ENCODE assay signal across 8 cellular contexts in genomic region chr3:106206165-106206564, GRCh38.
DNase-seq lines count a peak whose midpoint lies in the region; ATAC-seq and TF ChIP-seq lines count a peak whose summit lies in the region.

No MANE protein-coding gene starts in this region.

- H3K9me3 ChIP-seq in naive thymus-derived CD4-positive, alpha-beta T cell (ENCODE audit: control insufficient read depth in 2 of 3, low read length in 3 of 3), result no peaks in the 10 kb centered on the region
- H3K9me3 ChIP-seq in prostate gland, result no peaks in the 10 kb centered on the region

- H3K27me3 Mint-ChIP-seq in activated CD8-positive, alpha-beta T cell treated with anti-CD3 and anti-CD28 coated beads, Interleukin-2, amount 10 ng/mL, durations not matched to agents 7 days and 5 days (ENCODE audit: low read depth), result no peaks in the 10 kb centered on the region
- H3K27me3 Mint-ChIP-seq in naive thymus-derived CD4-positive, alpha-beta T cell, result no peaks in the 10 kb centered on the region
- H3K27me3 Mint-ChIP-seq in MCF 10A (ENCODE audit: insufficient read depth, unreplicated experiment), result no peaks in the 10 kb centered on the region

- intact Hi-C loops in naive thymus-derived CD4-positive, alpha-beta T cell (cut with micrococcal nuclease), result loop anchor here (1.0 to 10.0 kb wide), 7 partner anchors 15 to 681 kb away; partner anchors contain the start of gene CBLB (in 1 of the 2)
- intact Hi-C loops in prostate gland (cut with DNase I) (no loop called here), MCF 10A (cut with micrococcal nuclease) (loop anchor here (5.0 kb wide), 1 partner anchor 339 kb away; the partner anchor contains the start of gene CBLB)

- CTCF ChIA-PET in activated CD8-positive, alpha-beta T cell treated with anti-CD3 and anti-CD28 coated beads, Interleukin-2, amount 10 ng/mL, durations not matched to agents 7 days and 5 days (lab: Charles Lee), result interaction anchor here (0.7 to 1.8 kb wide), 9 partner anchors 9 to 403 kb away, joined by 3 to 8 read pairs (median 4); no protein-coding TSS in a partner anchor
- CTCF ChIA-PET in naive thymus-derived CD4-positive, alpha-beta T cell (lab: Charles Lee), result interaction anchor here (0.6 to 2.2 kb wide), 3 partner anchors 13 to 338 kb away, joined by 3 to 6 read pairs (median 5); no protein-coding TSS in a partner anchor
- CTCF ChIA-PET in MCF 10A (lab: Yijun Ruan, JAX), result interaction anchor here (0.6 to 1.0 kb wide), 4 partner anchors 481 to 838 kb away, joined by 3 to 6 read pairs (median 3); no protein-coding TSS in a partner anchor

- peak overlapping the region; percentile 45 for H3K4me3 Mint-ChIP-seq in activated CD8-positive, alpha-beta T cell treated with anti-CD3 and anti-CD28 coated beads, Interleukin-2, amount 10 ng/mL, durations not matched to agents 7 days and 5 days
- peak overlapping the region; percentile 51 to 79 (median 72) for H3K4me3 Mint-ChIP-seq in naive thymus-derived CD4-positive, alpha-beta T cell
- no peak overlapping the region for H3K4me3 Mint-ChIP-seq in MCF 10A (ENCODE audit: unreplicated experiment)

- H3K36me3 ChIP-seq in naive thymus-derived CD4-positive, alpha-beta T cell (ENCODE audit: control insufficient read depth in 2 of 3, insufficient read depth in 3 of 3, low read length in 3 of 3), result no peaks in the 10 kb centered on the region
- no peaks in the 10 kb centered on the region for H3K36me3 ChIP-seq in prostate gland

- ATAC-seq in GM21717 (IDR thresholded peaks at IDR 0.05; ENCODE audit: unreplicated experiment), result peak; percentile 92
- ATAC-seq in activated CD8-positive, alpha-beta T cell treated with anti-CD3 and anti-CD28 coated beads, Interleukin-2, amount 10 ng/mL, durations not matched to agents 7 days and 5 days, result peak; percentile 78
- peak; percentile 81 for ATAC-seq in naive thymus-derived CD4-positive, alpha-beta T cell

- peaks cover 10% of the 10 kb centered on the region for H3K9me3 Mint-ChIP-seq in activated CD8-positive, alpha-beta T cell treated with anti-CD3 and anti-CD28 coated beads, Interleukin-2, amount 10 ng/mL, durations not matched to agents 7 days and 5 days (ENCODE audit: insufficient read depth)
- H3K9me3 Mint-ChIP-seq in naive thymus-derived CD4-positive, alpha-beta T cell, result peaks cover 0 to 13% (median 2%) of the 10 kb centered on the region in 11 donors
- H3K9me3 Mint-ChIP-seq in MCF 10A (ENCODE audit: unreplicated experiment), result peaks cover 8% of the 10 kb centered on the region

- peaks cover 14 to 18% of the 10 kb centered on the region in 2 donors for H3K4me1 ChIP-seq in naive thymus-derived CD4-positive, alpha-beta T cell (ENCODE audit: control insufficient read depth in 2 of 2, insufficient read depth in 2 of 2, low read length in 2 of 2)
- no peaks in the 10 kb centered on the region for H3K4me1 ChIP-seq in prostate gland (replicated peaks)

- H3K4me3 ChIP-seq in GM12865 (ENCODE audit: low read depth, low read length) (no peak overlapping the region), prostate gland (no peak overlapping the region)
- peak overlapping the region; percentile 19 for H3K4me3 ChIP-seq in naive thymus-derived CD4-positive, alpha-beta T cell (ENCODE audit: low read length)

- peaks cover 47% of the 10 kb centered on the region for H3K4me1 Mint-ChIP-seq in activated CD8-positive, alpha-beta T cell treated with anti-CD3 and anti-CD28 coated beads, Interleukin-2, amount 10 ng/mL, durations not matched to agents 7 days and 5 days (ENCODE audit: low read depth)
- H3K4me1 Mint-ChIP-seq in naive thymus-derived CD4-positive, alpha-beta T cell, result peaks cover 12 to 47% (median 40%) of the 10 kb centered on the region in 7 donors
- H3K4me1 Mint-ChIP-seq in MCF 10A (ENCODE audit: insufficient read depth, unreplicated experiment), result no peaks in the 10 kb centered on the region

- H3K27ac ChIP-seq in naive thymus-derived CD4-positive, alpha-beta T cell (ENCODE audit: low read depth, low read length), result peak overlapping the region; percentile 32
- H3K27ac ChIP-seq in prostate gland, result no peak overlapping the region

- DNase-seq in GM12865 (ENCODE audit: low read depth) (peak; percentile 70), NCI-H1436 treated with DMSO at 0.1 percent for 48 hours (lab: John Stamatoyannopoulos, UW) (peak; percentile 8), prostate gland (ENCODE audit: low spot score) (no peak), MCF 10A (ENCODE audit: unreplicated experiment) (no peak)
- peak; percentile 44 for DNase-seq in activated CD8-positive, alpha-beta T cell treated with anti-CD3 and anti-CD28 coated beads, Interleukin-2, amount 10 ng/mL, durations not matched to agents 7 days and 5 days
- DNase-seq in naive thymus-derived CD4-positive, alpha-beta T cell, result peak in 7 of 9 donors; percentile 12 to 48 (median 36)
- no peak for DNase-seq in stimulated activated CD4-positive, alpha-beta T cell treated with anti-CD3 and anti-CD28 coated beads, Interleukin-4, amount 100 ng/mL, for 4 hours

- WGBS in prostate gland, result 54% methylated on average over 8 of the region's 8 CpGs

- POLR2A ChIA-PET in activated CD8-positive, alpha-beta T cell treated with anti-CD3 and anti-CD28 coated beads, Interleukin-2, amount 10 ng/mL, durations not matched to agents 7 days and 5 days (lab: Charles Lee), result interaction anchor here (0.6 to 1.4 kb wide), 6 partner anchors 9 to 337 kb away, joined by 3 to 7 read pairs (median 4); partner anchors contain the start of gene CBLB
- POLR2A ChIA-PET in naive thymus-derived CD4-positive, alpha-beta T cell (lab: Charles Lee), result interaction anchor here (0.7 to 1.2 kb wide), 3 partner anchors 30 to 321 kb away, joined by 3 to 4 read pairs (median 4); no protein-coding TSS in a partner anchor
- POLR2A ChIA-PET in MCF 10A (lab: Yijun Ruan, JAX), result interaction anchor here (0.6 to 1.0 kb wide), 2 partner anchors 17 to 448 kb away, joined by 3 read pairs; no protein-coding TSS in a partner anchor

- peak overlapping the region; percentile 91 for H3K27ac Mint-ChIP-seq in activated CD8-positive, alpha-beta T cell treated with anti-CD3 and anti-CD28 coated beads, Interleukin-2, amount 10 ng/mL, durations not matched to agents 7 days and 5 days
- H3K27ac Mint-ChIP-seq in naive thymus-derived CD4-positive, alpha-beta T cell, result peak overlapping the region; percentile 3 to 91 (median 76)
- H3K27ac Mint-ChIP-seq in MCF 10A (ENCODE audit: low read depth, unreplicated experiment), result no peak overlapping the region

- no TSS peak for BruUV-seq in MCF 10A (replicated peaks; lab: Mats Ljungman, UMichigan)

- no peak for TF ChIP-seq CTCF in GM12865 (IDR thresholded peaks at IDR 0.05; ENCODE audit: insufficient read depth, low read depth, low read length, missing control alignments)
- TF ChIP-seq CTCF in prostate gland (IDR thresholded peaks at IDR 0.05), result no peak
- no peak for TF ChIP-seq CTCF in MCF 10A (IDR thresholded peaks at IDR 0.05; ENCODE audit: unreplicated experiment)

- no peak for TF ChIP-seq POLR2A in prostate gland (IDR thresholded peaks at IDR 0.05)

- H3K36me3 Mint-ChIP-seq in activated CD8-positive, alpha-beta T cell treated with anti-CD3 and anti-CD28 coated beads, Interleukin-2, amount 10 ng/mL, durations not matched to agents 7 days and 5 days (ENCODE audit: low read depth), result peaks cover 36% of the 10 kb centered on the region
- H3K36me3 Mint-ChIP-seq in naive thymus-derived CD4-positive, alpha-beta T cell, result peaks cover 0 to 21% (median 0%) of the 10 kb centered on the region in 5 donors
- no peaks in the 10 kb centered on the region for H3K36me3 Mint-ChIP-seq in MCF 10A (ENCODE audit: insufficient read depth, unreplicated experiment)

- no peaks in the 10 kb centered on the region for H3K27me3 ChIP-seq in naive thymus-derived CD4-positive, alpha-beta T cell (ENCODE audit: control insufficient read depth in 2 of 2, insufficient read depth in 2 of 2, low read length in 2 of 2)
- no peaks in the 10 kb centered on the region for H3K27me3 ChIP-seq in prostate gland (replicated peaks; ENCODE audit: insufficient read depth)

Comparison
In these comparisons a context has a peak if more than half of its experiments do, and no peak if none do; other contexts are left out.
1. DNase-seq: peak in GM12865 (single experiment), NCI-H1436 treated with DMSO at 0.1 percent for 48 hours (single experiment), activated CD8-positive, alpha-beta T cell treated with anti-CD3 and anti-CD28 coated beads, Interleukin-2, amount 10 ng/mL, durations not matched to agents 7 days and 5 days (single experiment) and naive thymus-derived CD4-positive, alpha-beta T cell (7 of 9); none in prostate gland (single experiment), MCF 10A (single experiment) and stimulated activated CD4-positive, alpha-beta T cell treated with anti-CD3 and anti-CD28 coated beads, Interleukin-4, amount 100 ng/mL, for 4 hours (0 of 2).
2. Peak in every context shown above with its lines, with median percentiles within 50 percentile points of each other: ATAC-seq.